Comparison of ENCODE assay signal across 12 cellular contexts in genomic region chr13:41006951-41007350, GRCh38. TPM values are rescaled to one million over a fixed set of nuclear protein-coding genes. Genes with fewer than 3 reads are reported as not detected.
DNase-seq lines count a peak whose midpoint lies in the region; ATAC-seq and TF ChIP-seq lines count a peak whose summit lies in the region.
"Had no signal": no experiment of that assay in that cellular context is flagged by ENCODE, and none has a peak within 500 bp of the region (broad histone marks: within the 10 kb centered on the region; RNA-seq: fewer than 3 reads in every experiment).

No MANE protein-coding gene starts in this region.

- H3K36me3 Mint-ChIP-seq in activated naive CD4-positive, alpha-beta T cell treated with anti-CD3 and anti-CD28 coated beads for 36 hours (ENCODE audit: low read depth) = peaks cover 10% of the 10 kb centered on the region
- no peaks in the 10 kb centered on the region for H3K36me3 Mint-ChIP-seq in activated naive CD8-positive, alpha-beta T cell
- H3K36me3 Mint-ChIP-seq in stimulated activated effector memory CD8-positive, alpha-beta T cell treated with anti-CD3 and anti-CD28 coated beads, Interleukin-12 subunit alpha, Interleukin-12 subunit beta, amount 100 ng/mL, for 72 hours = peaks cover 34% of the 10 kb centered on the region

- ATAC-seq in stimulated activated effector memory CD8-positive, alpha-beta T cell treated with anti-CD3 and anti-CD28 coated beads, Interleukin-12 subunit alpha, Interleukin-12 subunit beta, amount 100 ng/mL, for 72 hours = no peak
- ATAC-seq in left lung = no peak

- H3K36me3 ChIP-seq in MM.1S (replicated peaks; ENCODE audit: insufficient read depth, low read length) (no peaks in the 10 kb centered on the region), left lung (no peaks in the 10 kb centered on the region)
- H3K36me3 ChIP-seq: HAP-1 had no signal

- no peak overlapping the region for H3K9ac ChIP-seq in MM.1S (ENCODE audit: low read length)

- no peaks in the 10 kb centered on the region for H3K27me3 Mint-ChIP-seq in activated naive CD4-positive, alpha-beta T cell treated with anti-CD3 and anti-CD28 coated beads for 36 hours (ENCODE audit: low read depth)
- no peaks in the 10 kb centered on the region for H3K27me3 Mint-ChIP-seq in activated naive CD8-positive, alpha-beta T cell

- H3K4me1 ChIP-seq in MM.1S (ENCODE audit: low read length) = peaks cover 51% of the 10 kb centered on the region
- peaks cover 16 to 94% of the 10 kb centered on the region in 2 donors for H3K4me1 ChIP-seq in left lung
- H3K4me1 ChIP-seq: HAP-1 had no signal

- H3K27ac Mint-ChIP-seq in activated naive CD4-positive, alpha-beta T cell treated with anti-CD3 and anti-CD28 coated beads for 36 hours = peak overlapping the region; percentile 57
- peak overlapping the region; percentile 90 for H3K27ac Mint-ChIP-seq in activated naive CD8-positive, alpha-beta T cell
- H3K27ac Mint-ChIP-seq in stimulated activated effector memory CD8-positive, alpha-beta T cell treated with anti-CD3 and anti-CD28 coated beads, Interleukin-12 subunit alpha, Interleukin-12 subunit beta, amount 100 ng/mL, for 72 hours = peak overlapping the region; percentile 85

- H3K4me3 Mint-ChIP-seq in activated naive CD4-positive, alpha-beta T cell treated with anti-CD3 and anti-CD28 coated beads for 36 hours = peak overlapping the region; percentile 60
- peak overlapping the region; percentile 81 for H3K4me3 Mint-ChIP-seq in activated naive CD8-positive, alpha-beta T cell
- H3K4me3 Mint-ChIP-seq in stimulated activated effector memory CD8-positive, alpha-beta T cell treated with anti-CD3 and anti-CD28 coated beads, Interleukin-12 subunit alpha, Interleukin-12 subunit beta, amount 100 ng/mL, for 72 hours = peak overlapping the region; percentile 67

- H3K9me3 ChIP-seq in MM.1S (replicated peaks; ENCODE audit: insufficient read depth, low read length) = no peaks in the 10 kb centered on the region
- no peaks in the 10 kb centered on the region for H3K9me3 ChIP-seq in left lung
- H3K9me3 ChIP-seq: HAP-1 had no signal

- peaks cover 88% of the 10 kb centered on the region for H3K79me2 ChIP-seq in MM.1S (ENCODE audit: low read length)

- TF ChIP-seq CTCF in MM.1S (IDR thresholded peaks at IDR 0.05; ENCODE audit: low read length) (no peak), left lung (IDR thresholded peaks at IDR 0.05) (no peak)

- H3K9me3 Mint-ChIP-seq in activated naive CD4-positive, alpha-beta T cell treated with anti-CD3 and anti-CD28 coated beads for 36 hours = no peaks in the 10 kb centered on the region
- no peaks in the 10 kb centered on the region for H3K9me3 Mint-ChIP-seq in activated naive CD8-positive, alpha-beta T cell (ENCODE audit: low read depth)
- no peaks in the 10 kb centered on the region for H3K9me3 Mint-ChIP-seq in stimulated activated effector memory CD8-positive, alpha-beta T cell treated with anti-CD3 and anti-CD28 coated beads, Interleukin-12 subunit alpha, Interleukin-12 subunit beta, amount 100 ng/mL, for 72 hours

- H3K4me1 Mint-ChIP-seq in activated naive CD4-positive, alpha-beta T cell treated with anti-CD3 and anti-CD28 coated beads for 36 hours (ENCODE audit: low read depth) = peaks cover 73% of the 10 kb centered on the region
- H3K4me1 Mint-ChIP-seq in activated naive CD8-positive, alpha-beta T cell (ENCODE audit: low read depth) = peaks cover 76% of the 10 kb centered on the region
- peaks cover 56% of the 10 kb centered on the region for H3K4me1 Mint-ChIP-seq in stimulated activated effector memory CD8-positive, alpha-beta T cell treated with anti-CD3 and anti-CD28 coated beads, Interleukin-12 subunit alpha, Interleukin-12 subunit beta, amount 100 ng/mL, for 72 hours

- CTCF ChIA-PET in activated naive CD4-positive, alpha-beta T cell treated with anti-CD3 and anti-CD28 coated beads for 36 hours (lab: Charles Lee) = interaction anchor here (1.0 to 2.6 kb wide), 3 partner anchors 11 to 33 kb away, joined by 4 to 7 read pairs (median 4); no protein-coding TSS in a partner anchor

- peak overlapping the region; percentile 91; the same call in 1 of the 2 replicates for H3K27ac ChIP-seq in MM.1S (ENCODE audit: low read length)
- H3K27ac ChIP-seq in left lung = peak overlapping the region in 1 of 2 donors; percentile 20

- H4K20me1 ChIP-seq in MM.1S (ENCODE audit: insufficient read depth, low read length) = no peaks in the 10 kb centered on the region

- H3K9me2 ChIP-seq in MM.1S (replicated peaks; ENCODE audit: insufficient read depth, low read length) = no peaks in the 10 kb centered on the region

- no peaks in the 10 kb centered on the region for H3K27me3 ChIP-seq in MM.1S (replicated peaks; ENCODE audit: insufficient read depth, low read length)
- no peaks in the 10 kb centered on the region for H3K27me3 ChIP-seq in left lung

- peaks cover 39% of the 10 kb centered on the region for H3F3A ChIP-seq in MM.1S (ENCODE audit: insufficient read depth, low read length)

- intact Hi-C loops in activated naive CD4-positive, alpha-beta T cell treated with anti-CD3 and anti-CD28 coated beads for 36 hours (cut with micrococcal nuclease) = loop anchor here (5.0 to 10.0 kb wide), 3 partner anchors 405 to 522 kb away; no protein-coding TSS in a partner anchor
- intact Hi-C loops in left lung (cut with DNase I) = no loop called here

- H3K4me2 ChIP-seq in MM.1S (ENCODE audit: low read depth, low read length) = peak overlapping the region; percentile 75

- DNase-seq in activated naive CD4-positive, alpha-beta T cell treated with anti-CD3 and anti-CD28 coated beads for 36 hours = no peak
- DNase-seq in activated naive CD4-positive, alpha-beta T cell treated with Interleukin-2 at 50 U/mL for 16 hours = no peak
- no peak for DNase-seq in MM.1S
- DNase-seq in stimulated activated effector memory CD8-positive, alpha-beta T cell treated with anti-CD3 and anti-CD28 coated beads, Interleukin-12 subunit alpha, Interleukin-12 subunit beta, amount 100 ng/mL, for 72 hours (ENCODE audit: low spot score in 2 of 2) = no peak
- DNase-seq in left lung = no peak
- DNase-seq in DMS53 (lab: John Stamatoyannopoulos, UW) = no peak
- no peak for DNase-seq in NCI-H748 (lab: John Stamatoyannopoulos, UW; ENCODE audit: unreplicated experiment)
- DNase-seq: EL, foreskin fibroblast, RPMI8226 had no signal

- H3K4me3 ChIP-seq in MM.1S (ENCODE audit: low read length) = no peak overlapping the region; the same call in 1 of the 2 replicates
- H3K4me3 ChIP-seq in left lung = no peak overlapping the region
- H3K4me3 ChIP-seq: HAP-1 had no signal

- H2AFZ ChIP-seq in MM.1S (ENCODE audit: low read length) = no peak overlapping the region

RNA-seq across cellular contexts. Expression of gene ELF1, which starts 12.2 kb away (rescaled TPM):
- 10 to 100 TPM; 61.7 to 62.3 TPM for total RNA-seq in activated naive CD4-positive, alpha-beta T cell treated with anti-CD3 and anti-CD28 coated beads for 36 hours
- total RNA-seq in left lung = 10 to 100 TPM; 58.5 to 84.6 TPM

RNA-seq across cellular contexts. Expression of gene WBP4, which starts 54.4 kb away (rescaled TPM):
- 1 to 10 TPM; 8.1 to 8.2 TPM for total RNA-seq in activated naive CD4-positive, alpha-beta T cell treated with anti-CD3 and anti-CD28 coated beads for 36 hours
- 1 to 10 TPM; 7.2 to 8.0 TPM for total RNA-seq in left lung
